In the genomic region with DNA sequence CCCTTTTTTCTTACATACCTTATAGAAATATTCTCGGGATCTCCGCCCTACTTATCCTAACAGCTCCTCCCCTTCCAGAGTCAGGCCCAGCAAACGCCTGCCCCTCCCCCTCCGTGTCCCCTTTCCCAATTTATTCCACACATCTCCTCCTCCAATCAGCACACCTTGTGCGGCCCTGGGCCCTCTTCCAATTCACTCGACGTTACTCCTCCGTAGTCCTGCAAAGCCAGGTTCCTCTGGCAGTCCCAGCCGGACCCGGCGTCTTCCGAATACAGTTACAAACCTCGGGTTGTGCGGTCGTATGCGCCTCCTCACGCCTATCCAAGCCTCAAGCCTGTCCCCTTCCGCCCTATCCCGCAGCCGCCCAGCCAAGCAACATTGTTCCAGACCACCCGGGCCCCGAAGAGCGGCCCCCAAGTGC, we compare ENCODE assay signal across 8 cellular contexts. TPM values are rescaled to one million over a fixed set of nuclear protein-coding genes. Genes with fewer than 3 reads are reported as not detected.
A peak's percentile ranks its signal among the peaks of the same experiment; 100 is the strongest.
DNase-seq lines count a peak whose midpoint lies in the region; ATAC-seq and TF ChIP-seq lines count a peak whose summit lies in the region.

No MANE protein-coding gene starts in this region.

- peak overlapping the region; percentile 78 to 95 for H3K4me3 ChIP-seq in gastroesophageal sphincter

- no peak for DNase-seq in activated CD4-positive, alpha-beta T cell treated with anti-CD3 and anti-CD28 coated beads for 36 hours
- no peak for DNase-seq in activated CD4-positive, alpha-beta T cell treated with anti-CD3 and anti-CD28 coated beads for 1 hour
- peak; percentile 17 for DNase-seq in NCI-H1048 (lab: John Stamatoyannopoulos, UW)
- no peak for DNase-seq in activated CD4-positive, alpha-beta memory T cell treated with anti-CD3 and anti-CD28 coated beads, Interleukin-2, amount 10 ng/mL, durations not matched to agents 7 days and 5 days
- peak; percentile 44 for DNase-seq in occipital lobe (lab: John Stamatoyannopoulos, UW)
- DNase-seq in NOMO-1 treated with DMSO at 0.1 percent for 48 hours (lab: John Stamatoyannopoulos, UW; ENCODE audit: unreplicated experiment): no peak

- 0 to 1% methylated on average over 17 to 23 of the region's 23 CpGs for WGBS in gastroesophageal sphincter (ENCODE audit: low coverage in 1 of 2), 2 donors

- peaks cover 47% of the 10 kb centered on the region for H3K4me1 Mint-ChIP-seq in activated CD4-positive, alpha-beta T cell treated with anti-CD3 and anti-CD28 coated beads for 36 hours
- peaks cover 60% of the 10 kb centered on the region for H3K4me1 Mint-ChIP-seq in activated CD4-positive, alpha-beta memory T cell treated with anti-CD3 and anti-CD28 coated beads, Interleukin-2, amount 10 ng/mL, durations not matched to agents 7 days and 5 days

- no peak for ATAC-seq in activated CD4-positive, alpha-beta T cell treated with anti-CD3 and anti-CD28 coated beads for 36 hours
- ATAC-seq in gastroesophageal sphincter: peak; percentile 26
- ATAC-seq in GM19035 (IDR thresholded peaks at IDR 0.05; ENCODE audit: unreplicated experiment): no peak

- H3K27ac Mint-ChIP-seq in activated CD4-positive, alpha-beta T cell treated with anti-CD3 and anti-CD28 coated beads for 36 hours: peak overlapping the region; percentile 76
- H3K27ac Mint-ChIP-seq in activated CD4-positive, alpha-beta memory T cell treated with anti-CD3 and anti-CD28 coated beads, Interleukin-2, amount 10 ng/mL, durations not matched to agents 7 days and 5 days: peak overlapping the region; percentile 85

- peak overlapping the region; percentile 99 for H3K4me3 Mint-ChIP-seq in activated CD4-positive, alpha-beta T cell treated with anti-CD3 and anti-CD28 coated beads for 36 hours
- peak overlapping the region; percentile 94 for H3K4me3 Mint-ChIP-seq in activated CD4-positive, alpha-beta memory T cell treated with anti-CD3 and anti-CD28 coated beads, Interleukin-2, amount 10 ng/mL, durations not matched to agents 7 days and 5 days

- POLR2A ChIA-PET in activated CD4-positive, alpha-beta T cell treated with anti-CD3 and anti-CD28 coated beads for 36 hours (lab: Charles Lee): interaction anchor here (1.0 to 1.1 kb wide), 2 partner anchors 53 to 75 kb away, joined by 3 to 4 read pairs; no protein-coding TSS in a partner anchor
- POLR2A ChIA-PET in activated CD4-positive, alpha-beta memory T cell treated with anti-CD3 and anti-CD28 coated beads, Interleukin-2, amount 10 ng/mL, durations not matched to agents 7 days and 5 days (lab: Charles Lee): interaction anchor here (0.7 to 2.4 kb wide), 10 partner anchors 11 to 160 kb away, joined by 3 to 12 read pairs (median 3); partner anchors contain the start of genes CDK5RAP3, NFE2L1 and PNPO

- H3K27ac ChIP-seq in gastroesophageal sphincter: peak overlapping the region; percentile 72 to 98 (median 95)

- H3K9me3 Mint-ChIP-seq in activated CD4-positive, alpha-beta T cell treated with anti-CD3 and anti-CD28 coated beads for 36 hours (ENCODE audit: low read depth): peaks cover 4% of the 10 kb centered on the region
- peaks cover 8% of the 10 kb centered on the region for H3K9me3 Mint-ChIP-seq in activated CD4-positive, alpha-beta memory T cell treated with anti-CD3 and anti-CD28 coated beads, Interleukin-2, amount 10 ng/mL, durations not matched to agents 7 days and 5 days

- TF ChIP-seq EP300 in gastroesophageal sphincter (IDR thresholded peaks at IDR 0.05): no peak

- TF ChIP-seq CTCF in gastroesophageal sphincter (IDR thresholded peaks at IDR 0.05): no peak

- peaks cover 0 to 8% of the 10 kb centered on the region in 2 donors for H3K36me3 ChIP-seq in gastroesophageal sphincter

- CTCF ChIA-PET in activated CD4-positive, alpha-beta T cell treated with anti-CD3 and anti-CD28 coated beads for 36 hours (lab: Charles Lee): interaction anchor here (0.9 to 1.9 kb wide), 5 partner anchors 14 to 75 kb away, joined by 3 to 4 read pairs (median 4); no protein-coding TSS in a partner anchor
- CTCF ChIA-PET in activated CD4-positive, alpha-beta memory T cell treated with anti-CD3 and anti-CD28 coated beads, Interleukin-2, amount 10 ng/mL, durations not matched to agents 7 days and 5 days (lab: Charles Lee): interaction anchor here (0.6 to 3.8 kb wide), 7 partner anchors 12 to 949 kb away, joined by 3 to 14 read pairs (median 3); no protein-coding TSS in a partner anchor

- H3K27me3 Mint-ChIP-seq in activated CD4-positive, alpha-beta T cell treated with anti-CD3 and anti-CD28 coated beads for 36 hours: no peaks in the 10 kb centered on the region
- H3K27me3 Mint-ChIP-seq in activated CD4-positive, alpha-beta memory T cell treated with anti-CD3 and anti-CD28 coated beads, Interleukin-2, amount 10 ng/mL, durations not matched to agents 7 days and 5 days: no peaks in the 10 kb centered on the region

- intact Hi-C loops in activated CD4-positive, alpha-beta T cell treated with anti-CD3 and anti-CD28 coated beads for 36 hours (cut with DNase I, micrococcal nuclease): loop anchor here (1.0 to 10.0 kb wide), 10 partner anchors 52 to 792 kb away; partner anchors contain the start of genes NFE2L1 (in 2 of the 2), ATP5MC1 (in 1 of the 2), CDK5RAP3 (in 1 of the 2) and PNPO (in 1 of the 2)

- peaks cover 2% of the 10 kb centered on the region for H3K36me3 Mint-ChIP-seq in activated CD4-positive, alpha-beta T cell treated with anti-CD3 and anti-CD28 coated beads for 36 hours (ENCODE audit: low read depth)
- H3K36me3 Mint-ChIP-seq in activated CD4-positive, alpha-beta memory T cell treated with anti-CD3 and anti-CD28 coated beads, Interleukin-2, amount 10 ng/mL, durations not matched to agents 7 days and 5 days (ENCODE audit: low read depth): peaks cover 20% of the 10 kb centered on the region

- TF ChIP-seq POLR2A in gastroesophageal sphincter (IDR thresholded peaks at IDR 0.05): no peak

- peaks cover 0 to 43% (median 6%) of the 10 kb centered on the region in 3 donors for H3K4me1 ChIP-seq in gastroesophageal sphincter

- H3K9me3 ChIP-seq in gastroesophageal sphincter: no peaks in the 10 kb centered on the region

- no peaks in the 10 kb centered on the region for H3K27me3 ChIP-seq in gastroesophageal sphincter

RNA-seq across cellular contexts. Expression of gene CBX1, which starts 0.7 kb away (rescaled TPM):
- 10 to 100 TPM; 58.6 to 66.0 TPM for total RNA-seq in activated CD4-positive, alpha-beta T cell treated with anti-CD3 and anti-CD28 coated beads for 36 hours
- 10 to 100 TPM; 48.3 to 50.8 TPM for total RNA-seq in activated CD4-positive, alpha-beta memory T cell treated with anti-CD3 and anti-CD28 coated beads, Interleukin-2, amount 10 ng/mL, durations not matched to agents 7 days and 5 days
- total RNA-seq in gastroesophageal sphincter: 10 to 100 TPM; 46.0 to 59.3 (median 55.0) TPM
- 78.6 TPM for total RNA-seq in occipital lobe

RNA-seq across cellular contexts. Expression of gene SNX11, which starts 7.0 kb away (rescaled TPM):
- total RNA-seq in activated CD4-positive, alpha-beta T cell treated with anti-CD3 and anti-CD28 coated beads for 36 hours: 10 to 100 TPM; 18.0 to 21.4 TPM
- total RNA-seq in activated CD4-positive, alpha-beta memory T cell treated with anti-CD3 and anti-CD28 coated beads, Interleukin-2, amount 10 ng/mL, durations not matched to agents 7 days and 5 days: 10 to 100 TPM; 22.6 to 22.8 TPM
- total RNA-seq in gastroesophageal sphincter (10 to 100 TPM; 12.4 to 20.5 (median 16.8) TPM), occipital lobe (10.0 TPM)

RNA-seq across cellular contexts. Expression of gene NFE2L1, which starts 52.4 kb away (rescaled TPM):
- total RNA-seq in activated CD4-positive, alpha-beta T cell treated with anti-CD3 and anti-CD28 coated beads for 36 hours: 100 to 1,000 TPM; 100 to 127 TPM
- 10 to 100 TPM; 69.4 to 70.2 TPM for total RNA-seq in activated CD4-positive, alpha-beta memory T cell treated with anti-CD3 and anti-CD28 coated beads, Interleukin-2, amount 10 ng/mL, durations not matched to agents 7 days and 5 days
- 100 to 1,000 TPM; 166 to 289 (median 182) TPM for total RNA-seq in gastroesophageal sphincter
- 28.5 TPM for total RNA-seq in occipital lobe

Comparison
In these comparisons a context has a peak if more than half of its experiments do, and no peak if none do; other contexts are left out.
1. DNase-seq: peak in NCI-H1048 (single experiment) and occipital lobe (single experiment); none in activated CD4-positive, alpha-beta T cell treated with anti-CD3 and anti-CD28 coated beads for 36 hours (single experiment), activated CD4-positive, alpha-beta T cell treated with anti-CD3 and anti-CD28 coated beads for 1 hour (single experiment), activated CD4-positive, alpha-beta memory T cell treated with anti-CD3 and anti-CD28 coated beads, Interleukin-2, amount 10 ng/mL, durations not matched to agents 7 days and 5 days (single experiment) and NOMO-1 treated with DMSO at 0.1 percent for 48 hours (single experiment).